In the genomic region with DNA sequence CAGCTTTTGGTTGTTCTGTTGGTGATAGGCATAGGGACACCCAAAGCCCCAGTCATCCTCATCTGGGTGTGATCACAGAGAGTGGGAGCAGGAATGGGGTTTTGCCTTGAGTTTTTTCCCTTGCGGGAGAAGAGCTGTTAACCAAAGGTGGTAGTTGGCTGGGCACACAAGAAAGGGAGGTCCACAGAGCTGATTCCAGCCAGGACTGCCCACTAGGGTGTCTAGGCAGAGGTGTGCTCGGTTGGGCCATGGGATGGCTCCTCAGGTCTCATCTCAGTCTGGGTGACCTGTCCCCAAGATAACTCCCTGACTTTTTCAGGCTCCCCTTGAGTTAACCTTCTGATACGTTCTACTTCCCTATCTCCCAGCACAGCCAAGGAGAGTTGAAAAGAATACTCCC, we compare ENCODE assay signal across 25 cellular contexts.
DNase-seq lines count a peak whose midpoint lies in the region; ATAC-seq, FAIRE-seq and TF ChIP-seq lines count a peak whose summit lies in the region.
"Had no signal": no experiment of that assay in that cellular context is flagged by ENCODE, and none has a peak within 500 bp of the region (broad histone marks: within the 10 kb centered on the region; RNA-seq: fewer than 3 reads in every experiment).

No MANE protein-coding gene starts in this region.

- H3K27ac Mint-ChIP-seq in activated T-cell treated with anti-CD3 and anti-CD28 coated beads, Interleukin-2, amount 50 U/mL, for 24 hours, result peak overlapping the region; percentile 23
- peak overlapping the region; percentile 36 for H3K27ac Mint-ChIP-seq in stimulated activated effector memory CD8-positive, alpha-beta T cell treated with anti-CD3 and anti-CD28 coated beads, Interleukin-12 subunit alpha, Interleukin-12 subunit beta, amount 100 ng/mL, for 72 hours
- H3K27ac Mint-ChIP-seq: B cell had no signal

- H3K9me3 ChIP-seq in GM12878 (replicated peaks; ENCODE audit: control insufficient read depth, insufficient read depth, low read length) (no peaks in the 10 kb centered on the region), uterus (no peaks in the 10 kb centered on the region), aorta (ENCODE audit: control insufficient read depth, low read length) (no peaks in the 10 kb centered on the region)
- H3K9me3 ChIP-seq: A549 had no signal

- no peak overlapping the region for H2AFZ ChIP-seq in GM12878 (ENCODE audit: control insufficient read depth, low read depth, low read length)

- 60% methylated on average over 3 of the region's 3 CpGs for WGBS in GM12878 (ENCODE audit: insufficient coverage, insufficient replicate concordance, low lambda C conversion rate, missing lambda C conversion rate)
- 82 to 98% methylated on average over 3 of the region's 3 CpGs for WGBS in aorta, 2 donors

- H3K4me3 ChIP-seq in GM12878 (no peak overlapping the region), uterus (no peak overlapping the region), aorta (ENCODE audit: low read length in 2 of 2) (no peak overlapping the region)
- H3K4me3 ChIP-seq: A549 had no signal

- peaks cover 16% of the 10 kb centered on the region for H3K4me1 Mint-ChIP-seq in activated T-cell treated with anti-CD3 and anti-CD28 coated beads, Interleukin-2, amount 50 U/mL, for 24 hours (ENCODE audit: low read depth)
- peaks cover 21% of the 10 kb centered on the region for H3K4me1 Mint-ChIP-seq in stimulated activated effector memory CD8-positive, alpha-beta T cell treated with anti-CD3 and anti-CD28 coated beads, Interleukin-12 subunit alpha, Interleukin-12 subunit beta, amount 100 ng/mL, for 72 hours
- H3K4me1 Mint-ChIP-seq: B cell, CD14-positive monocyte had no signal

- SMC1A ChIA-PET in GM12878 (lab: Charles Lee; ENCODE audit: uncharacterized antibody, unreplicated experiment), result interaction anchor here (0.6 to 1.1 kb wide), 3 partner anchors 30 to 457 kb away, joined by 3 read pairs; no protein-coding TSS in a partner anchor

- no peak for DNase-seq in activated T-cell treated with anti-CD3 and anti-CD28 coated beads, Interleukin-2, amount 50 U/mL, for 24 hours
- no peak for DNase-seq in activated T-cell treated with anti-CD3 and anti-CD28 coated beads, Interleukin-2, amount 50 U/mL, for 1 hour
- no peak for DNase-seq in GM12878 (ENCODE audit: low read depth, low spot score)
- DNase-seq in stimulated activated effector memory CD8-positive, alpha-beta T cell treated with anti-CD3 and anti-CD28 coated beads, Interleukin-12 subunit alpha, Interleukin-12 subunit beta, amount 100 ng/mL, for 72 hours (ENCODE audit: low spot score in 2 of 2), result no peak
- DNase-seq in uterus, result no peak
- no peak for DNase-seq in NAMALWA (ENCODE audit: low spot score)
- DNase-seq in aorta, result no peak
- DNase-seq: DMS53; GDM1; GOT3; HCEC 1CT; KG1; NCI-H1105; NCI-H146; NCI-H2029; NCI-H2227 treated with DMSO at 0.1 percent for 48 hours; NCI-H510A treated with DMSO at 0.1 percent for 48 hours; NCI-H774; NK-92 treated with Interleukin-12 subunit alpha and Interleukin-12 subunit beta, amount 100 ng/mL, for 24 hours; SHP77 treated with DMSO at 0.1 percent for 48 hours had no signal

- H4K20me1 ChIP-seq in GM12878 (ENCODE audit: control insufficient read depth, insufficient read depth), result no peaks in the 10 kb centered on the region

- BruUV-seq in GM12878 (replicated peaks; lab: Mats Ljungman, UMichigan), result no TSS peak

- POLR2A ChIA-PET in GM12878 (lab: Charles Lee), result no interaction called here

- ATAC-seq in GM12878 (peak; percentile 10; the same call in 2 of the 3 replicates), aorta (ENCODE audit: low FRiP score) (no peak)
- ATAC-seq in stimulated activated effector memory CD8-positive, alpha-beta T cell treated with anti-CD3 and anti-CD28 coated beads, Interleukin-12 subunit alpha, Interleukin-12 subunit beta, amount 100 ng/mL, for 72 hours, result no peak

- peak; percentile 71 for FAIRE-seq in GM12878 (lab: Jason Lieb, UNC)
- FAIRE-seq: A549, D721Med had no signal

- H3K27me3 ChIP-seq in GM12878 (replicated peaks in 1 of 2; ENCODE audit: control insufficient read depth in 2 of 2, insufficient read depth in 2 of 2, low read length in 1 of 2), result no peaks in the 10 kb centered on the region
- no peaks in the 10 kb centered on the region for H3K27me3 ChIP-seq in uterus
- no peaks in the 10 kb centered on the region for H3K27me3 ChIP-seq in aorta (ENCODE audit: control insufficient read depth in 1 of 2, insufficient read depth in 2 of 2, low read length in 1 of 2)

- H3K27ac ChIP-seq in GM12878 (ENCODE audit: control insufficient read depth, insufficient read depth) (peak overlapping the region; percentile 41; the same call in 1 of the 2 replicates), uterus (no peak overlapping the region), aorta (ENCODE audit: low read depth in 1 of 2, low read length in 2 of 2) (no peak overlapping the region)
- H3K27ac ChIP-seq: A549, RWPE1 had no signal

- CTCF ChIA-PET in GM12878 (lab: Yijun Ruan, JAX), result no interaction called here

- H3K36me3 ChIP-seq in GM12878 (ENCODE audit: control insufficient read depth in 2 of 2, insufficient read depth in 2 of 2, low read length in 1 of 2), result peaks cover 0 to 13% of the 10 kb centered on the region in 2 experiments; a peak in 3 of 4 replicates
- no peaks in the 10 kb centered on the region for H3K36me3 ChIP-seq in uterus
- H3K36me3 ChIP-seq in aorta (ENCODE audit: control insufficient read depth in 1 of 2, insufficient read depth in 2 of 2, low read length in 1 of 2), result peaks cover 6 to 7% of the 10 kb centered on the region in 2 donors

- no peak for TF ChIP-seq POLR2A in GM12878 (IDR thresholded peaks at IDR 0.05; ENCODE audit: low read depth, low read length)
- TF ChIP-seq POLR2A in uterus (IDR thresholded peaks at IDR 0.05), result no peak

- intact Hi-C loops in GM12878 (cut with micrococcal nuclease; ENCODE audit: unreplicated experiment) (no loop called here), uterus (cut with DNase I; ENCODE audit: low total_unique reads) (no loop called here), aorta (cut with DNase I) (no loop called here)

- H3K79me2 ChIP-seq in GM12878 (ENCODE audit: control insufficient read depth, insufficient read depth, low read length), result no peaks in the 10 kb centered on the region

- TF ChIP-seq CTCF in GM12878 (IDR thresholded peaks at IDR 0.05 in 2 of 3, conservative IDR thresholded peaks at IDR 0.05 in 1 of 3; ENCODE audit: control insufficient read depth in 2 of 3, extremely low read depth in 1 of 3, insufficient read depth in 1 of 3, low read depth in 3 of 3, low read length in 3 of 3), result no peak
- TF ChIP-seq CTCF in uterus (IDR thresholded peaks at IDR 0.05), result no peak

- no peak overlapping the region for H3K4me3 Mint-ChIP-seq in activated T-cell treated with anti-CD3 and anti-CD28 coated beads, Interleukin-2, amount 50 U/mL, for 24 hours
- no peak overlapping the region for H3K4me3 Mint-ChIP-seq in stimulated activated effector memory CD8-positive, alpha-beta T cell treated with anti-CD3 and anti-CD28 coated beads, Interleukin-12 subunit alpha, Interleukin-12 subunit beta, amount 100 ng/mL, for 72 hours
- H3K4me3 Mint-ChIP-seq: B cell, CD14-positive monocyte had no signal

- in situ Hi-C loops in GM12878 (cut with MboI), result no loop called here

- H3K9ac ChIP-seq in GM12878 (ENCODE audit: control insufficient read depth, insufficient read depth, low read length), result no peak overlapping the region

- H3K9me3 Mint-ChIP-seq in activated T-cell treated with anti-CD3 and anti-CD28 coated beads, Interleukin-2, amount 50 U/mL, for 24 hours, result no peaks in the 10 kb centered on the region
- no peaks in the 10 kb centered on the region for H3K9me3 Mint-ChIP-seq in stimulated activated effector memory CD8-positive, alpha-beta T cell treated with anti-CD3 and anti-CD28 coated beads, Interleukin-12 subunit alpha, Interleukin-12 subunit beta, amount 100 ng/mL, for 72 hours
- H3K9me3 Mint-ChIP-seq: CD14-positive monocyte had no signal

- RAD21 ChIA-PET in GM12878 (lab: Charles Lee; ENCODE audit: unreplicated experiment), result no interaction called here

- peaks cover 69% of the 10 kb centered on the region for H3K36me3 Mint-ChIP-seq in activated T-cell treated with anti-CD3 and anti-CD28 coated beads, Interleukin-2, amount 50 U/mL, for 24 hours (ENCODE audit: low read depth)
- peaks cover 25% of the 10 kb centered on the region for H3K36me3 Mint-ChIP-seq in stimulated activated effector memory CD8-positive, alpha-beta T cell treated with anti-CD3 and anti-CD28 coated beads, Interleukin-12 subunit alpha, Interleukin-12 subunit beta, amount 100 ng/mL, for 72 hours

- no peak for TF ChIP-seq EP300 in GM12878 (IDR thresholded peaks at IDR 0.05; ENCODE audit: borderline replicate concordance in 1 of 2, control insufficient read depth in 1 of 2, low read depth in 2 of 2, low read length in 2 of 2)

- peaks cover 13% of the 10 kb centered on the region for H3K4me1 ChIP-seq in GM12878 (ENCODE audit: control insufficient read depth, insufficient read depth, low read length)
- no peaks in the 10 kb centered on the region for H3K4me1 ChIP-seq in uterus
- no peaks in the 10 kb centered on the region for H3K4me1 ChIP-seq in aorta (ENCODE audit: control insufficient read depth in 1 of 2, insufficient read depth in 2 of 2, low read length in 2 of 2)
- H3K4me1 ChIP-seq: A549 had no signal

- no peak for TF ChIP-seq RAD21 in GM12878 (IDR thresholded peaks at IDR 0.05; ENCODE audit: insufficient read depth, low read depth, low read length)

- no peaks in the 10 kb centered on the region for H3K27me3 Mint-ChIP-seq in activated T-cell treated with anti-CD3 and anti-CD28 coated beads, Interleukin-2, amount 50 U/mL, for 24 hours
- H3K27me3 Mint-ChIP-seq: B cell had no signal

- H3K4me2 ChIP-seq in GM12878 (ENCODE audit: control insufficient read depth, insufficient read depth), result no peak overlapping the region
- H3K4me2 ChIP-seq: A549 had no signal

TF ChIP-seq in GM12878, 131 proteins besides CTCF, POLR2A, EP300 and RAD21:
- no peak for TF ChIP-seq ZNF384 (IDR thresholded peaks at IDR 0.05; ENCODE audit: borderline replicate concordance, low read depth, low read length)
